14 cellular contexts compared by ENCODE assay signal in genomic region chr3:194081826-194082225, GRCh38. TPM values are rescaled to one million over a fixed set of nuclear protein-coding genes. Genes with fewer than 3 reads are reported as not detected.
DNase-seq lines count a peak whose midpoint lies in the region; TF ChIP-seq lines count a peak whose summit lies in the region.
"Had no signal": no experiment of that assay in that cellular context is flagged by ENCODE, and none has a peak within 500 bp of the region (broad histone marks: within the 10 kb centered on the region; RNA-seq: fewer than 3 reads in every experiment).

No MANE protein-coding gene starts in this region.

- H4K8ac ChIP-seq in neuronal stem cell (ENCODE audit: low read depth, low read length), result no peak overlapping the region

- no peaks in the 10 kb centered on the region for H3K79me1 ChIP-seq in neuronal stem cell (ENCODE audit: low read depth, low read length)

- peak overlapping the region; percentile 75 for H2BK12ac ChIP-seq in neuronal stem cell (ENCODE audit: low read length)

- no peaks in the 10 kb centered on the region for H3K9me2 ChIP-seq in Karpas-422 (replicated peaks; ENCODE audit: insufficient read depth, low read length)

- H4K91ac ChIP-seq in neuronal stem cell (ENCODE audit: low read depth, low read length, poor library complexity), result no peak overlapping the region

- no peak overlapping the region for H2BK120ac ChIP-seq in neuronal stem cell (ENCODE audit: low read depth, low read length)

- H2AFZ ChIP-seq in Karpas-422 (ENCODE audit: low read length) (no peak overlapping the region), neuronal stem cell (ENCODE audit: low read length) (no peak overlapping the region)

- no peak for TF ChIP-seq POLR2A in prostate gland (IDR thresholded peaks at IDR 0.05)

- no peaks in the 10 kb centered on the region for H3K36me3 ChIP-seq in Karpas-422 (ENCODE audit: insufficient read depth, low read length)
- no peaks in the 10 kb centered on the region for H3K36me3 ChIP-seq in neuronal stem cell (replicated peaks in 1 of 2; ENCODE audit: control insufficient read depth in 2 of 2, insufficient read depth in 2 of 2, low read length in 2 of 2)
- H3K36me3 ChIP-seq in prostate gland, result no peaks in the 10 kb centered on the region

- no peak overlapping the region for H3K14ac ChIP-seq in neuronal stem cell (ENCODE audit: low read length)

- no peaks in the 10 kb centered on the region for H3K79me2 ChIP-seq in Karpas-422 (ENCODE audit: low read length)

- no peak for TF ChIP-seq CTCF in prostate gland (IDR thresholded peaks at IDR 0.05)

- H3K9me3 ChIP-seq in Karpas-422 (ENCODE audit: low read length) (no peaks in the 10 kb centered on the region), neuronal stem cell (replicated peaks in 1 of 2; ENCODE audit: control insufficient read depth in 2 of 2, insufficient read depth in 1 of 2, low read depth in 1 of 2, low read length in 2 of 2) (peaks cover 0 to 7% of the 10 kb centered on the region in 2 donors), prostate gland (no peaks in the 10 kb centered on the region)
- H3K9me3 ChIP-seq: Caco-2 had no signal

- H3K27ac ChIP-seq in Karpas-422 (ENCODE audit: low read length) (peak overlapping the region; percentile 92), neuronal stem cell (replicated peaks; ENCODE audit: low read length) (no peak overlapping the region), prostate gland (no peak overlapping the region)
- H3K27ac ChIP-seq: 22Rv1 had no signal

- H3K27me3 ChIP-seq in Karpas-422 (ENCODE audit: low read length) (no peaks in the 10 kb centered on the region), neuronal stem cell (ENCODE audit: control insufficient read depth in 3 of 3, insufficient read depth in 3 of 3, low read depth in 1 of 3, low read length in 3 of 3) (no peaks in the 10 kb centered on the region), prostate gland (replicated peaks; ENCODE audit: insufficient read depth) (no peaks in the 10 kb centered on the region)

- H3K18ac ChIP-seq in neuronal stem cell (ENCODE audit: low read length), result peak overlapping the region; percentile 41

- H4K20me1 ChIP-seq in Karpas-422 (ENCODE audit: insufficient read depth, low read depth, low read length), result no peaks in the 10 kb centered on the region

- no CpG with 5 or more reads among the region's 5 CpGs for WGBS in neuronal stem cell (ENCODE audit: extremely low coverage in 2 of 2, insufficient read length in 2 of 2, insufficient replicate concordance in 1 of 2), 2 donors
- WGBS in prostate gland, result 97% methylated on average over 5 of the region's 5 CpGs

- H2BK5ac ChIP-seq in neuronal stem cell (ENCODE audit: low read length), result no peak overlapping the region

- H2AK5ac ChIP-seq in neuronal stem cell (ENCODE audit: low read depth, low read length), result no peak overlapping the region

- H3K23ac ChIP-seq in neuronal stem cell (ENCODE audit: low read depth, low read length, poor library complexity), result no peak overlapping the region

- H3K4me1 ChIP-seq in Karpas-422 (ENCODE audit: low read length) (peaks cover 62% of the 10 kb centered on the region), neuronal stem cell (ENCODE audit: control insufficient read depth in 2 of 2, insufficient read depth in 1 of 2, low read depth in 1 of 2, low read length in 2 of 2) (peaks cover 15 to 44% of the 10 kb centered on the region in 2 donors), prostate gland (replicated peaks) (no peaks in the 10 kb centered on the region)

- intact Hi-C loops in prostate gland (cut with DNase I), result no loop called here

- H3K4me2 ChIP-seq in Karpas-422 (ENCODE audit: low read depth, low read length, poor library complexity, severe bottlenecking), result peak overlapping the region; percentile 52
- no peak overlapping the region for H3K4me2 ChIP-seq in neuronal stem cell (ENCODE audit: insufficient read depth, low read length, poor library complexity, severe bottlenecking)
- H3K4me2 ChIP-seq: GM23338 had no signal

- no peak overlapping the region for H3K4ac ChIP-seq in neuronal stem cell (ENCODE audit: low read length)

- H3K9ac ChIP-seq in Karpas-422 (ENCODE audit: low read length), result peak overlapping the region; percentile 67; the same call in 1 of the 2 replicates
- no peak overlapping the region for H3K9ac ChIP-seq in neuronal stem cell (ENCODE audit: low read depth, low read length, poor library complexity)

- peak; percentile 54 for DNase-seq in NCI-H1436 (lab: John Stamatoyannopoulos, UW)
- DNase-seq in NCI-H1436 treated with DMSO at 0.1 percent for 48 hours (lab: John Stamatoyannopoulos, UW), result no peak
- no peak for DNase-seq in Karpas-422
- DNase-seq in NCI-H526 treated with DMSO at 0.1 percent for 48 hours (lab: John Stamatoyannopoulos, UW), result peak; percentile 41
- DNase-seq in neuronal stem cell (ENCODE audit: low spot score), result no peak
- no peak for DNase-seq in prostate gland (ENCODE audit: low spot score)
- DNase-seq in SIG-M5 (lab: John Stamatoyannopoulos, UW), result no peak
- DNase-seq: Caco-2; CD8-positive, alpha-beta memory T cell; DND-41; GDM1; H9 had no signal

- no peak overlapping the region; the same call in 1 of the 2 replicates for H3K4me3 ChIP-seq in Karpas-422 (ENCODE audit: low read length)
- no peak overlapping the region for H3K4me3 ChIP-seq in neuronal stem cell (ENCODE audit: low read length in 2 of 2)
- H3K4me3 ChIP-seq in prostate gland, result no peak overlapping the region
- H3K4me3 ChIP-seq: GM23338 had no signal

- no peak overlapping the region for H2BK15ac ChIP-seq in neuronal stem cell (ENCODE audit: low read length)

RNA-seq across cellular contexts. Expression of gene HES1, which starts 54.1 kb away (rescaled TPM):
- total RNA-seq in Karpas-422 (2014; rRNA removed; shearing (Covaris generic); ENCODE audit: low replicate concordance), result 17.4 and 20.2 TPM in 2 replicates
- 29.1 TPM for polyA plus RNA-seq in neuronal stem cell (2013, experiment 1 of 2)
- 30.9 TPM for polyA plus RNA-seq in neuronal stem cell (2013, experiment 2 of 2)
- 100 to 1,000 TPM in 1 of 2 donors, 10 to 100 TPM in 1; 92.4 to 174 TPM for total RNA-seq in prostate gland
- total RNA-seq: CD8-positive, alpha-beta memory T cell had no signal
- polyA plus RNA-seq: CD8-positive, alpha-beta memory T cell had no signal

Comparison
In these comparisons a context has a peak if more than half of its experiments do, and no peak if none do; other contexts are left out.
1. DNase-seq: peak in NCI-H1436 (single experiment) and NCI-H526 treated with DMSO at 0.1 percent for 48 hours (single experiment); none in NCI-H1436 treated with DMSO at 0.1 percent for 48 hours (single experiment), Karpas-422 (single experiment), neuronal stem cell (single experiment), prostate gland (single experiment) and SIG-M5 (single experiment).